Comparison of ENCODE assay signal across 29 cellular contexts in the genomic region with DNA sequence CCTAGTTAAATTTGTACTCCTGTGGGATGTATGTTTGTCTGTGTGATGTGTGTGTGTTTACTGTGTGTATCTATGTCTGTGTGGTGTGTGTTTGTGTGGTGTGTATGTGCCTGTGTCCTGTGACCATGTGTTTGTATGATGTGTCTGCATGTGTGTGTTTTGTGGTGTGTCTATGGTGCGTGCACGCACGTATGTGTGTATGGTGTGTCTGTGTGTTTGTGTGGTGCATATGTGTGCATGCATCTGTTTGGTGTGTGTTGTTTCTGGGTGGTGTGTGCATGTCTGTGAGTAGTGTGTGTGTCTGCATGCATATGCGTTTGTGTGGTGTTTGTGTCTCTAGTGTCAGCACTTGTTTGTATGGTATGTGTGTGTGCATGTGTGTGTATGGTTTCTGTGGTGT.
"Had no signal": no experiment of that assay in that cellular context is flagged by ENCODE, and none has a peak within 500 bp of the region (broad histone marks: within the 10 kb centered on the region; RNA-seq: fewer than 3 reads in every experiment).

No MANE protein-coding gene starts in this region.

- H3K4me1 ChIP-seq: left lung, lower lobe of right lung, neural progenitor cell, sigmoid colon, spleen, suprapubic skin, tibial artery, upper lobe of right lung, uterus had no signal

- FAIRE-seq: islet of Langerhans, kidney, small intestine had no signal

- H3K36me3 Mint-ChIP-seq: immature natural killer cell; natural killer cell; neural progenitor cell; stimulated activated effector memory CD8-positive, alpha-beta T cell treated with anti-CD3 and anti-CD28 coated beads, Interleukin-12 subunit alpha, Interleukin-12 subunit beta, amount 100 ng/mL, for 72 hours had no signal

- H3K27me3 Mint-ChIP-seq: stimulated activated naive CD8-positive, alpha-beta T cell treated with anti-CD3 and anti-CD28 coated beads, Interleukin-15, Interleukin-2, amounts not matched to agents 100 ng/mL and 50 ng/mL, for 24 hours had no signal

- H3K4me1 Mint-ChIP-seq: immature natural killer cell; natural killer cell; stimulated activated effector memory CD8-positive, alpha-beta T cell treated with anti-CD3 and anti-CD28 coated beads, Interleukin-12 subunit alpha, Interleukin-12 subunit beta, amount 100 ng/mL, for 72 hours had no signal

- ATAC-seq: left colon; left lung; lower lobe of right lung; right cardiac atrium; stimulated activated effector memory CD8-positive, alpha-beta T cell treated with anti-CD3 and anti-CD28 coated beads, Interleukin-12 subunit alpha, Interleukin-12 subunit beta, amount 100 ng/mL, for 72 hours; upper lobe of right lung had no signal

- H3K36me3 ChIP-seq: left lung, lower lobe of right lung, neural progenitor cell, ovary, sigmoid colon, spleen, suprapubic skin, thoracic aorta, tibial artery, upper lobe of right lung, uterus had no signal

- H3K27ac Mint-ChIP-seq: immature natural killer cell; natural killer cell; nephron progenitor cell; neural progenitor cell; progenitor cell of endocrine pancreas; stimulated activated effector memory CD8-positive, alpha-beta T cell treated with anti-CD3 and anti-CD28 coated beads, Interleukin-12 subunit alpha, Interleukin-12 subunit beta, amount 100 ng/mL, for 72 hours; stimulated activated naive CD8-positive, alpha-beta T cell treated with anti-CD3 and anti-CD28 coated beads, Interleukin-15, Interleukin-2, amounts not matched to agents 100 ng/mL and 50 ng/mL, for 24 hours had no signal

- H3K4me3 Mint-ChIP-seq: immature natural killer cell; natural killer cell; nephron progenitor cell; neural progenitor cell; stimulated activated effector memory CD8-positive, alpha-beta T cell treated with anti-CD3 and anti-CD28 coated beads, Interleukin-12 subunit alpha, Interleukin-12 subunit beta, amount 100 ng/mL, for 72 hours; stimulated activated naive CD8-positive, alpha-beta T cell treated with anti-CD3 and anti-CD28 coated beads, Interleukin-15, Interleukin-2, amounts not matched to agents 100 ng/mL and 50 ng/mL, for 24 hours had no signal

- H3K27me3 ChIP-seq: left lung, ovary, sigmoid colon, spleen, suprapubic skin, tibial artery, upper lobe of right lung, uterus had no signal

- H2AFZ ChIP-seq: neural progenitor cell had no signal

- DNase-seq: hypothalamus; immature natural killer cell; kidney; left colon; left lung; lower lobe of right lung; mammary epithelial cell; mesenchymal stem cell; natural killer cell; nephron progenitor cell; ovary; retina; right cardiac atrium; sigmoid colon; small intestine; spleen; stimulated activated CD4-positive, alpha-beta T cell treated with anti-CD3 and anti-CD28 coated beads, Interleukin-4, amount 100 ng/mL, for 24 hours; stimulated activated naive CD4-positive, alpha-beta T cell; tibial artery; trophoblast cell; upper lobe of right lung; uterus had no signal

- H3K4me2 ChIP-seq: neural progenitor cell had no signal

- H3K4me3 ChIP-seq: left lung, lower lobe of right lung, neural progenitor cell, ovary, sigmoid colon, spleen, suprapubic skin, thoracic aorta, tibial artery, upper lobe of right lung, uterus had no signal

- H3K9me3 ChIP-seq: left lung, lower lobe of right lung, ovary, sigmoid colon, suprapubic skin, thoracic aorta, tibial artery, upper lobe of right lung, uterus had no signal

- H3K9me3 Mint-ChIP-seq: nephron progenitor cell, neural progenitor cell had no signal

- H3K27ac ChIP-seq: left lung, lower lobe of right lung, neural progenitor cell, ovary, sigmoid colon, spleen, suprapubic skin, thoracic aorta, tibial artery, upper lobe of right lung, uterus had no signal

- H3K9ac ChIP-seq: neural progenitor cell had no signal
